Comparison of ENCODE assay signal across 8 cellular contexts in genomic region chr5:126492939-126493338, GRCh38.
DNase-seq lines count a peak whose midpoint lies in the region; ATAC-seq, FAIRE-seq and TF ChIP-seq lines count a peak whose summit lies in the region.
"Had no signal": no experiment of that assay in that cellular context is flagged by ENCODE, and none has a peak within 500 bp of the region (broad histone marks: within the 10 kb centered on the region; RNA-seq: fewer than 3 reads in every experiment).

No MANE protein-coding gene starts in this region.

- no peak overlapping the region for H3K4me3 Mint-ChIP-seq in T-helper 2 cell treated with Interferon-gamma antibody and Interleukin-4, amounts not matched to agents 5 μg/mL and 100 μg/mL, for 36 hours

- H3K56ac ChIP-seq in H1 (replicated peaks; ENCODE audit: insufficient read length, low read depth, low read length), result no peak overlapping the region

- no peak overlapping the region for H2BK20ac ChIP-seq in H1 (ENCODE audit: low read length)

- no peak overlapping the region for H4K91ac ChIP-seq in H1 (replicated peaks; ENCODE audit: insufficient read length, low read length)

- H3K36me3 Mint-ChIP-seq in T-helper 2 cell treated with Interferon-gamma antibody and Interleukin-4, amounts not matched to agents 5 μg/mL and 100 μg/mL, for 36 hours (ENCODE audit: low read depth), result peaks cover 4% of the 10 kb centered on the region

- no peaks in the 10 kb centered on the region for H3K79me1 ChIP-seq in H1 (ENCODE audit: low read depth, low read length)

- H3K23ac ChIP-seq in H1 (ENCODE audit: insufficient read length), result no peak overlapping the region

- no peak overlapping the region for H2BK12ac ChIP-seq in H1 (ENCODE audit: low read depth, low read length)

- no peak overlapping the region for H4K8ac ChIP-seq in H1 (ENCODE audit: extremely low read depth, insufficient read depth, low read length)

- WGBS in H1 (ENCODE audit: extremely low coverage in 1 of 2, insufficient coverage in 1 of 2, insufficient read length in 1 of 2, insufficient replicate concordance in 2 of 2, low coverage in 1 of 2, low lambda C conversion rate in 2 of 2, missing lambda C conversion rate in 1 of 2), 2 experiments, result 86% methylated on average over 8 of the region's 8 CpGs; no CpG with 5 or more reads in 1 of the 2 experiments
- 66% methylated on average over 8 of the region's 8 CpGs for whole genome bisulfite sequencing in prostate gland

- DNase-seq in NCI-H82 (lab: John Stamatoyannopoulos, UW), result peak; percentile 47
- DNase-seq in H1 (ENCODE audit: low read depth in 1 of 2, low spot score in 2 of 2), result no peak
- DNase-seq in prostate gland (ENCODE audit: low spot score), result no peak
- no peak for DNase-seq in T-helper 2 cell treated with Interferon-gamma antibody and Interleukin-4, amounts not matched to agents 5 μg/mL and 100 μg/mL, for 36 hours (ENCODE audit: low spot score)
- DNase-seq: activated CD8-positive, alpha-beta memory T cell treated with anti-CD3 and anti-CD28 coated beads, Interleukin-2, amount 50 U/mL, for 4 hours had no signal

- H3K36me3 ChIP-seq in H1 (ENCODE audit: control insufficient read depth in 2 of 4, insufficient read depth in 4 of 4, low read length in 3 of 4), result peaks cover 2 to 22% (median 12%) of the 10 kb centered on the region in 4 experiments; a peak in 7 of 8 replicates
- H3K36me3 ChIP-seq in prostate gland, result peaks cover 0 to 5% of the 10 kb centered on the region in 2 donors

- TF ChIP-seq EP300 in H1 (IDR thresholded peaks at IDR 0.05; ENCODE audit: borderline replicate concordance in 1 of 2, low read depth in 2 of 2, low read length in 2 of 2), result no peak

- no peak overlapping the region for H3K18ac ChIP-seq in H1 (ENCODE audit: extremely low read depth, low read length)

- no peaks in the 10 kb centered on the region for H3K27me3 Mint-ChIP-seq in T-helper 2 cell treated with Interferon-gamma antibody and Interleukin-4, amounts not matched to agents 5 μg/mL and 100 μg/mL, for 36 hours (ENCODE audit: low read depth)

- H3K4me3 ChIP-seq in H1 (ENCODE audit: extremely low read depth in 1 of 4, insufficient read depth in 2 of 4, low read depth in 3 of 4, low read length in 4 of 4) (no peak overlapping the region), prostate gland (no peak overlapping the region)

- H2BK120ac ChIP-seq in H1 (replicated peaks; ENCODE audit: low read depth, low read length), result no peak overlapping the region

- H3K9me3 Mint-ChIP-seq in T-helper 2 cell treated with Interferon-gamma antibody and Interleukin-4, amounts not matched to agents 5 μg/mL and 100 μg/mL, for 36 hours, result no peaks in the 10 kb centered on the region

- H3K79me2 ChIP-seq in H1 (ENCODE audit: control insufficient read depth in 1 of 2, insufficient read depth in 2 of 2, low read length in 2 of 2), result no peaks in the 10 kb centered on the region

- H2AK5ac ChIP-seq in H1 (ENCODE audit: low read depth, low read length), result no peak overlapping the region

- CTCF ChIA-PET in H1 (lab: Charles Lee; ENCODE audit: partially characterized antibody), result interaction anchor here (0.7 to 1.3 kb wide), 8 partner anchors 8 to 154 kb away, joined by 3 to 8 read pairs (median 3); no protein-coding TSS in a partner anchor

- H3K9me3 ChIP-seq in H1 (ENCODE audit: insufficient read depth in 2 of 2, low read depth in 1 of 2, low read length in 1 of 2) (no peaks in the 10 kb centered on the region), prostate gland (no peaks in the 10 kb centered on the region)

- no peaks in the 10 kb centered on the region for H4K20me1 ChIP-seq in H1 (replicated peaks in 1 of 2; ENCODE audit: control insufficient read depth in 1 of 2, insufficient read depth in 2 of 2, low read length in 2 of 2)

- no peak overlapping the region for H3K4ac ChIP-seq in H1 (replicated peaks; ENCODE audit: insufficient read length, low read depth, low read length)

- H3K4me1 Mint-ChIP-seq in T-helper 2 cell treated with Interferon-gamma antibody and Interleukin-4, amounts not matched to agents 5 μg/mL and 100 μg/mL, for 36 hours (ENCODE audit: low read depth), result no peaks in the 10 kb centered on the region

- H4K5ac ChIP-seq in H1 (ENCODE audit: insufficient read length, low read depth, low read length), result no peak overlapping the region

- no peak overlapping the region for H2BK5ac ChIP-seq in H1 (ENCODE audit: low read depth, low read length)

- no peaks in the 10 kb centered on the region for H3K23me2 ChIP-seq in H1 (ENCODE audit: low read depth, low read length)

- TF ChIP-seq CTCF in GM12874 (IDR thresholded peaks at IDR 0.05; ENCODE audit: insufficient read depth, low read depth, low read length) (peak; percentile 32; the same call in 1 of the 2 replicates), H1 (IDR thresholded peaks at IDR 0.05; ENCODE audit: control extremely low read depth in 1 of 3, insufficient read depth in 1 of 3, low read depth in 1 of 3, low read length in 3 of 3) (peak; percentile 18 to 42 (median 32)), prostate gland (IDR thresholded peaks at IDR 0.05) (peak in 3 of 4 experiments; percentile 10 to 34 (median 13))

- peak; percentile 65 for FAIRE-seq in H1 (lab: Jason Lieb, UNC)

- intact Hi-C loops in prostate gland (cut with DNase I), result no loop called here

- H3K27ac ChIP-seq in H1 (ENCODE audit: low read depth, low read length) (no peak overlapping the region), prostate gland (no peak overlapping the region)

- POLR2A ChIA-PET in H1 (lab: Charles Lee; ENCODE audit: partially characterized antibody), result no interaction called here

- no peak overlapping the region for H3K4me2 ChIP-seq in H1 (ENCODE audit: insufficient read depth in 1 of 2, low read depth in 2 of 2, low read length in 2 of 2)

- H2AFZ ChIP-seq in H1 (ENCODE audit: low read length), result no peak overlapping the region

- H2BK15ac ChIP-seq in H1 (ENCODE audit: low read length), result no peak overlapping the region

- H3K4me1 ChIP-seq in H1 (replicated peaks in 1 of 4; ENCODE audit: control insufficient read depth in 3 of 4, insufficient read depth in 4 of 4, low read length in 3 of 4) (no peaks in the 10 kb centered on the region), prostate gland (replicated peaks) (no peaks in the 10 kb centered on the region)

- no peak overlapping the region for H3K14ac ChIP-seq in H1 (ENCODE audit: insufficient read length)

- ATAC-seq in HG02798 (IDR thresholded peaks at IDR 0.05; ENCODE audit: poor library complexity, unreplicated experiment) (no peak), HG03108 (IDR thresholded peaks at IDR 0.05; ENCODE audit: unreplicated experiment) (no peak)

- no peaks in the 10 kb centered on the region for H3K27me3 ChIP-seq in H1 (replicated peaks in 1 of 4; ENCODE audit: control insufficient read depth in 3 of 4, extremely low read depth in 1 of 4, insufficient read depth in 3 of 4, low read length in 3 of 4)
- no peaks in the 10 kb centered on the region for H3K27me3 ChIP-seq in prostate gland (replicated peaks; ENCODE audit: insufficient read depth)

- no peak overlapping the region for H3K27ac Mint-ChIP-seq in T-helper 2 cell treated with Interferon-gamma antibody and Interleukin-4, amounts not matched to agents 5 μg/mL and 100 μg/mL, for 36 hours

- no peak overlapping the region for H3K9ac ChIP-seq in H1 (replicated peaks in 1 of 4; ENCODE audit: extremely low read depth in 1 of 4, low read depth in 3 of 4, low read length in 3 of 4)

- TF ChIP-seq POLR2A in H1 (IDR thresholded peaks at IDR 0.05; ENCODE audit: control extremely low read depth in 1 of 2, low read depth in 2 of 2, low read length in 2 of 2) (no peak), prostate gland (IDR thresholded peaks at IDR 0.05) (no peak)

- TF ChIP-seq RAD21 in H1 (IDR thresholded peaks at IDR 0.05 in 1 of 2, conservative IDR thresholded peaks at IDR 0.05 in 1 of 2; ENCODE audit: low read depth in 2 of 2, low read length in 2 of 2), result peak; percentile 38 to 67; a peak in 3 of 4 replicates

TF ChIP-seq in H1, 55 proteins besides CTCF, POLR2A, EP300 and RAD21 (continues in another document):
- TF ChIP-seq SP1 (IDR thresholded peaks at IDR 0.05; ENCODE audit: low read depth, low read length) (no peak), CREB1 (IDR thresholded peaks at IDR 0.05) (no peak), ATF2 (IDR thresholded peaks at IDR 0.05; ENCODE audit: low read length) (no peak), HDAC2 (IDR thresholded peaks at IDR 0.05; ENCODE audit: borderline replicate concordance in 1 of 2, low read depth in 2 of 2, low read length in 2 of 2) (no peak), GABPA (IDR thresholded peaks at IDR 0.05; ENCODE audit: borderline replicate concordance, insufficient read depth, low read length) (no peak), USF2 (IDR thresholded peaks at IDR 0.05; ENCODE audit: low read length) (no peak), SAP30 (IDR thresholded peaks at IDR 0.05; ENCODE audit: insufficient read depth, insufficient replicate concordance, low read length) (no peak), KDM5A (IDR thresholded peaks at IDR 0.05; ENCODE audit: low read length) (no peak), CHD1 (IDR thresholded peaks at IDR 0.05; ENCODE audit: low read depth, low read length) (no peak), RBBP5 (IDR thresholded peaks at IDR 0.05; ENCODE audit: borderline replicate concordance, low read depth, low read length) (no peak), TAF7 (optimal IDR thresholded peaks at IDR 0.05; ENCODE audit: borderline replicate concordance, low read depth, low read length) (no peak), RXRA (IDR thresholded peaks at IDR 0.05; ENCODE audit: insufficient read depth, low read depth, low read length) (no peak), POU5F1 (IDR thresholded peaks at IDR 0.05; ENCODE audit: low read depth, low read length) (no peak), CBX8 (IDR thresholded peaks at IDR 0.05; ENCODE audit: borderline replicate concordance, low read depth, low read length) (no peak)
